Comparison of ENCODE assay signal across 8 cellular contexts in genomic region chr14:59463773-59464650, GRCh38. TPM values are rescaled to one million over a fixed set of nuclear protein-coding genes. Genes with fewer than 3 reads are reported as not detected.
DNase-seq lines count a peak whose midpoint lies in the region; ATAC-seq and TF ChIP-seq lines count a peak whose summit lies in the region.

No MANE protein-coding gene starts in this region.

- TF ChIP-seq CTCF in breast epithelium (IDR thresholded peaks at IDR 0.05) (no peak), MCF 10A (IDR thresholded peaks at IDR 0.05; ENCODE audit: unreplicated experiment) (no peak), heart left ventricle (IDR thresholded peaks at IDR 0.05) (no peak), progenitor cell of endocrine pancreas (IDR thresholded peaks at IDR 0.05; ENCODE audit: unreplicated experiment) (no peak)

- BruUV-seq in MCF 10A (replicated peaks; lab: Mats Ljungman, UMichigan), result no TSS peak

- H3K9me3 Mint-ChIP-seq in MCF 10A (ENCODE audit: unreplicated experiment) (no peaks in the 10 kb centered on the region), progenitor cell of endocrine pancreas (ENCODE audit: low read depth) (no peaks in the 10 kb centered on the region)

- H3K4me1 ChIP-seq in breast epithelium (peaks cover 4 to 9% of the 10 kb centered on the region in 2 donors), heart left ventricle (peaks cover 4 to 17% (median 7%) of the 10 kb centered on the region in 12 donors)

- H3K36me3 Mint-ChIP-seq in MCF 10A (ENCODE audit: insufficient read depth, unreplicated experiment) (peaks cover 55% of the 10 kb centered on the region), progenitor cell of endocrine pancreas (ENCODE audit: insufficient read depth) (peaks cover 10% of the 10 kb centered on the region)

- H3K27me3 Mint-ChIP-seq in MCF 10A (ENCODE audit: insufficient read depth, unreplicated experiment) (no peaks in the 10 kb centered on the region), progenitor cell of endocrine pancreas (peaks cover 22% of the 10 kb centered on the region)

- H3K4me3 ChIP-seq in breast epithelium, result peak overlapping the region; percentile 67 to 88 (median 76)
- peak overlapping the region; percentile 46 to 75 (median 64) for H3K4me3 ChIP-seq in heart left ventricle

- H3K4me3 Mint-ChIP-seq in MCF 10A (ENCODE audit: unreplicated experiment) (no peak overlapping the region), progenitor cell of endocrine pancreas (ENCODE audit: low read depth) (peak overlapping the region; percentile 78)

- H3K27ac ChIP-seq in breast epithelium, result peak overlapping the region; percentile 70 to 90
- H3K27ac ChIP-seq in heart left ventricle, result peak overlapping the region in 9 of 12 donors; percentile 31 to 82 (median 58)

- intact Hi-C loops in breast epithelium (cut with DNase I; ENCODE audit: low total_unique reads) (no loop called here), MCF 10A (cut with micrococcal nuclease) (no loop called here), heart left ventricle (cut with DNase I) (no loop called here)

- H3K9me3 ChIP-seq in breast epithelium (no peaks in the 10 kb centered on the region), heart left ventricle (no peaks in the 10 kb centered on the region)

- POLR2A ChIA-PET in MCF 10A (lab: Yijun Ruan, JAX), result interaction anchor here (1.3 kb wide), 1 partner anchor 14 kb away, joined by 4 read pairs; no protein-coding TSS in a partner anchor

- H3K27me3 ChIP-seq in breast epithelium, result no peaks in the 10 kb centered on the region
- H3K27me3 ChIP-seq in heart left ventricle, result peaks cover 0 to 16% (median 0%) of the 10 kb centered on the region in 9 donors

- WGBS in heart left ventricle, 4 donors, result 25 to 38% (median 26%) methylated on average over 46 to 83 of the region's 83 CpGs

- CTCF ChIA-PET in MCF 10A (lab: Yijun Ruan, JAX), result interaction anchor here (0.6 kb wide), 3 partner anchors 149 to 931 kb away, joined by 3 read pairs; no protein-coding TSS in a partner anchor

- no peak overlapping the region for H3K27ac Mint-ChIP-seq in MCF 10A (ENCODE audit: low read depth, unreplicated experiment)
- H3K27ac Mint-ChIP-seq in progenitor cell of endocrine pancreas, result peak overlapping the region; percentile 75

- ATAC-seq in HG03469 (IDR thresholded peaks at IDR 0.05; ENCODE audit: unreplicated experiment) (peak; percentile 21), heart left ventricle (peak in 3 of 4 donors; percentile 11 to 65 (median 62)), HG02885 (IDR thresholded peaks at IDR 0.05; ENCODE audit: poor library complexity, unreplicated experiment) (no peak)

- DNase-seq in breast epithelium (ENCODE audit: low spot score in 2 of 2) (no peak), MCF 10A (ENCODE audit: unreplicated experiment) (no peak), heart left ventricle (peak in 2 of 5 donors; percentile 31 to 63), progenitor cell of endocrine pancreas (ENCODE audit: low spot score, unreplicated experiment) (peak; percentile 21), RKO (ENCODE audit: low spot score) (no peak)
- DNase-seq in activated effector memory CD4-positive, alpha-beta T cell treated with Interleukin-2 at 50 U/mL for 16 hours, result peak; percentile 9

- no peaks in the 10 kb centered on the region for H3K36me3 ChIP-seq in breast epithelium
- H3K36me3 ChIP-seq in heart left ventricle, result peaks cover 0 to 22% (median 8%) of the 10 kb centered on the region in 9 donors

- H3K4me1 Mint-ChIP-seq in MCF 10A (ENCODE audit: insufficient read depth, unreplicated experiment) (no peaks in the 10 kb centered on the region), progenitor cell of endocrine pancreas (ENCODE audit: low read depth) (peaks cover 4% of the 10 kb centered on the region)

- TF ChIP-seq POLR2A in breast epithelium (IDR thresholded peaks at IDR 0.05), result no peak
- no peak for TF ChIP-seq POLR2A in heart left ventricle (IDR thresholded peaks at IDR 0.05)

RNA-seq across cellular contexts. Expression of gene GPR135, which starts 1.2 kb away (rescaled TPM):
- total RNA-seq in breast epithelium (1 to 10 TPM; 4.4 to 5.9 (median 5.1) TPM), MCF 10A (2022) (7.6 and 7.7 TPM in 2 replicates), heart left ventricle (1 to 10 TPM; 1.3 to 2.7 (median 2.3) TPM), progenitor cell of endocrine pancreas (3.0 and 3.4 TPM in 2 replicates)
- under 1 TPM; 0.84 to 0.98 TPM for polyA plus RNA-seq in heart left ventricle

RNA-seq across cellular contexts. Expression of gene L3HYPDH, which starts 20.2 kb away (rescaled TPM):
- total RNA-seq in breast epithelium, result 10 to 100 TPM; 56.5 to 74.4 (median 70.9) TPM
- total RNA-seq in MCF 10A (2022), result 32.5 and 35.0 TPM in 2 replicates
- total RNA-seq in heart left ventricle, result 10 to 100 TPM in 7 of 9 donors, 1 to 10 TPM in 2; 8.7 to 17.9 (median 14.1) TPM
- polyA plus RNA-seq in heart left ventricle, result 10 to 100 TPM in 1 of 2 donors, 1 to 10 TPM in 1; 7.4 to 18.9 TPM
- total RNA-seq in progenitor cell of endocrine pancreas, result 20.1 and 23.7 TPM in 2 replicates

RNA-seq across cellular contexts. Expression of gene JKAMP, which starts 20.3 kb away (rescaled TPM):
- total RNA-seq in breast epithelium (10 to 100 TPM; 53.4 to 74.8 (median 64.8) TPM), MCF 10A (2022) (29.7 and 35.8 TPM in 2 replicates), heart left ventricle (10 to 100 TPM; 24.2 to 38.6 (median 31.2) TPM), progenitor cell of endocrine pancreas (55.2 and 56.2 TPM in 2 replicates)
- polyA plus RNA-seq in heart left ventricle, result 10 to 100 TPM; 11.4 to 52.9 TPM

Comparison
In these comparisons a context has a peak if more than half of its experiments do, and no peak if none do; other contexts are left out.
1. DNase-seq: peak in activated effector memory CD4-positive, alpha-beta T cell treated with Interleukin-2 at 50 U/mL for 16 hours (single experiment) and progenitor cell of endocrine pancreas (single experiment); none in breast epithelium (0 of 2), MCF 10A (single experiment) and RKO (single experiment).